Comparison of ENCODE assay signal across 1 cellular context in the genomic region with DNA sequence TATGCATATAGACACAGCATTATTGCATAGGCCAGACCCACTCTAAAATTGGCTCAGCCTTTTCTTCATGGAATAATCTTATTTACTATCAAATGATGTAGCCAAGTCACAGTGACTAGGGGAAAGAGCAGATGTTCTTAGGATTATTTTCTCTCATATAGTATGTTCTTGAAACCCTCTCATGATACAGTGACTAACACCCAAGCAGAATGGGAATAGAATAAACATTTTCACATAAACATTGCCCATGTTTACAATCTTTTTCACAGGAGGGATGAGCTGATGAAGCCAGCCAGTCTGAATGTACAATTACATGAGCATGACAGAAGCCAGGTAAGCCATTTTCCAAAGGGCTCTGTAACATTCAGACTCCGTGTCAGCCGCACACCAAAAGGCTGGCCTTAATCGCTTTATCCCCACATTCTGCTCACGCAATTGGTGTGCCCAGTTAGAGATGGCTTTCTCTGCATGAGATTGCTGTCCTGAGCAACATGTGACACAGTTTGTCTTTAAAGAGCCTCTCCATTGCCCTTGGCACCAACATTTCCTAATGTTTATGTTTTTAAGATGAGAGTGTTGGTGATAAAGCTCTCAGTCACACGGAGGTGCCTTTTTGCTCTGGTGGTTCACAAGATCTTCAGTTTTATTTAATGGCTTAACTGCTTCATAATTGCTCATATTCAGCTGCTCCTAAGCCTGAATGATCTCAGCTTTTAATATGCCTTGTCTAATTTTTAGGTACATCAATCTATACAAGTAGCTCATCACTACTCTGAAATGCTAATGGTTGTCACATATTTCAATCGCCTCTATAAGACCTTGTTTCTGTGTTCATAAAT.
TF ChIP-seq lines count a peak whose summit lies in the region.

No MANE protein-coding gene starts in this region.

TF ChIP-seq in HEK293, 187 proteins besides CTCF, POLR2A, EP300 and RAD21 (continued from another document and continues in another):
- TF ChIP-seq, protein P1, sequence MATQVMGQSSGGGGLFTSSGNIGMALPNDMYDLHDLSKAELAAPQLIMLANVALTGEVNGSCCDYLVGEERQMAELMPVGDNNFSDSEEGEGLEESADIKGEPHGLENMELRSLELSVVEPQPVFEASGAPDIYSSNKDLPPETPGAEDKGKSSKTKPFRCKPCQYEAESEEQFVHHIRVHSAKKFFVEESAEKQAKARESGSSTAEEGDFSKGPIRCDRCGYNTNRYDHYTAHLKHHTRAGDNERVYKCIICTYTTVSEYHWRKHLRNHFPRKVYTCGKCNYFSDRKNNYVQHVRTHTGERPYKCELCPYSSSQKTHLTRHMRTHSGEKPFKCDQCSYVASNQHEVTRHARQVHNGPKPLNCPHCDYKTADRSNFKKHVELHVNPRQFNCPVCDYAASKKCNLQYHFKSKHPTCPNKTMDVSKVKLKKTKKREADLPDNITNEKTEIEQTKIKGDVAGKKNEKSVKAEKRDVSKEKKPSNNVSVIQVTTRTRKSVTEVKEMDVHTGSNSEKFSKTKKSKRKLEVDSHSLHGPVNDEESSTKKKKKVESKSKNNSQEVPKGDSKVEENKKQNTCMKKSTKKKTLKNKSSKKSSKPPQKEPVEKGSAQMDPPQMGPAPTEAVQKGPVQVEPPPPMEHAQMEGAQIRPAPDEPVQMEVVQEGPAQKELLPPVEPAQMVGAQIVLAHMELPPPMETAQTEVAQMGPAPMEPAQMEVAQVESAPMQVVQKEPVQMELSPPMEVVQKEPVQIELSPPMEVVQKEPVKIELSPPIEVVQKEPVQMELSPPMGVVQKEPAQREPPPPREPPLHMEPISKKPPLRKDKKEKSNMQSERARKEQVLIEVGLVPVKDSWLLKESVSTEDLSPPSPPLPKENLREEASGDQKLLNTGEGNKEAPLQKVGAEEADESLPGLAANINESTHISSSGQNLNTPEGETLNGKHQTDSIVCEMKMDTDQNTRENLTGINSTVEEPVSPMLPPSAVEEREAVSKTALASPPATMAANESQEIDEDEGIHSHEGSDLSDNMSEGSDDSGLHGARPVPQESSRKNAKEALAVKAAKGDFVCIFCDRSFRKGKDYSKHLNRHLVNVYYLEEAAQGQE (tag by site-specific recombination; IDR thresholded peaks at IDR 0.05) = no peak
- TF ChIP-seq ZFP69B (tag by site-specific recombination; IDR thresholded peaks at IDR 0.05) (no peak), ZNF394 (tag by site-specific recombination; IDR thresholded peaks at IDR 0.05; ENCODE audit: borderline replicate concordance) (0 out of 2 replicates have a peak, but pooled peaks have one; percentile 22), SP7 (tag by site-specific recombination; IDR thresholded peaks at IDR 0.05) (no peak), SCRT1 (tag by site-specific recombination; IDR thresholded peaks at IDR 0.05; ENCODE audit: borderline replicate concordance) (no peak), ZNF585B (tag by site-specific recombination; IDR thresholded peaks at IDR 0.05) (no peak), ZNF133 (tag by site-specific recombination; IDR thresholded peaks at IDR 0.05) (no peak), ZNF223 (tag by site-specific recombination; IDR thresholded peaks at IDR 0.05) (no peak), ZNF843 (tag by site-specific recombination; IDR thresholded peaks at IDR 0.05) (peak; percentile 50; the same call in 1 of the 2 replicates), MEIS1 (CRISPR knock-in tag; IDR thresholded peaks at IDR 0.05; ENCODE audit: borderline replicate concordance) (no peak), BCL11B (tag by site-specific recombination; IDR thresholded peaks at IDR 0.05; ENCODE audit: low read depth) (no peak), ZNF677 (tag by site-specific recombination; IDR thresholded peaks at IDR 0.05) (no peak), ZBTB20 (tag by site-specific recombination; IDR thresholded peaks at IDR 0.05) (no peak), ZNF366 (tag by site-specific recombination; conservative IDR thresholded peaks at IDR 0.05) (0 out of 2 replicates have a peak, but pooled peaks have one; percentile 32), ZNF777 (tag by site-specific recombination; IDR thresholded peaks at IDR 0.05; ENCODE audit: borderline replicate concordance) (no peak), KLF1 (tag by site-specific recombination; IDR thresholded peaks at IDR 0.05) (no peak), ZNF138 (tag by site-specific recombination; IDR thresholded peaks at IDR 0.05; ENCODE audit: borderline replicate concordance) (no peak), ZNF76 (tag by site-specific recombination; IDR thresholded peaks at IDR 0.05; ENCODE audit: borderline replicate concordance, low read depth) (no peak), REPIN1 (tag by site-specific recombination; IDR thresholded peaks at IDR 0.05; ENCODE audit: low read depth) (no peak), ZNF707 (tag by site-specific recombination; IDR thresholded peaks at IDR 0.05) (no peak), ZNF157 (tag by site-specific recombination; IDR thresholded peaks at IDR 0.05) (no peak), ZBTB17 (tag by site-specific recombination; IDR thresholded peaks at IDR 0.05) (no peak), ZXDB (tag by site-specific recombination; IDR thresholded peaks at IDR 0.05) (no peak), ZNF791 (tag by site-specific recombination; IDR thresholded peaks at IDR 0.05) (no peak), PRDM1 (tag by site-specific recombination; IDR thresholded peaks at IDR 0.05) (no peak), ZIC2 (tag by site-specific recombination; IDR thresholded peaks at IDR 0.05) (no peak), ZNF701 (tag by site-specific recombination; IDR thresholded peaks at IDR 0.05) (no peak), ZNF48 (tag by site-specific recombination; IDR thresholded peaks at IDR 0.05) (no peak), TCF7L2 (IDR thresholded peaks at IDR 0.05; ENCODE audit: borderline replicate concordance, low read depth, low read length) (0 out of 2 replicates have a peak, but pooled peaks have one; percentile 49), ZNF768 (tag by site-specific recombination; IDR thresholded peaks at IDR 0.05) (no peak), ZNF529 (tag by site-specific recombination; IDR thresholded peaks at IDR 0.05; ENCODE audit: insufficient replicate concordance) (no peak), ZFP37 (tag by site-specific recombination; IDR thresholded peaks at IDR 0.05) (no peak), ZNF391 (tag by site-specific recombination; IDR thresholded peaks at IDR 0.05; ENCODE audit: borderline replicate concordance, low read depth) (no peak), GLI4 (tag by site-specific recombination; IDR thresholded peaks at IDR 0.05) (no peak), SALL2 (tag by site-specific recombination; IDR thresholded peaks at IDR 0.05; ENCODE audit: borderline replicate concordance) (no peak), ZNF521 (tag by site-specific recombination; IDR thresholded peaks at IDR 0.05) (no peak), IKZF3 (tag by site-specific recombination; IDR thresholded peaks at IDR 0.05) (0 out of 2 replicates have a peak, but pooled peaks have one; percentile 31)
- TF ChIP-seq, protein P2, sequence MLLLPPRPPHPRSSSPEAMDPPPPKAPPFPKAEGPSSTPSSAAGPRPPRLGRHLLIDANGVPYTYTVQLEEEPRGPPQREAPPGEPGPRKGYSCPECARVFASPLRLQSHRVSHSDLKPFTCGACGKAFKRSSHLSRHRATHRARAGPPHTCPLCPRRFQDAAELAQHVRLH (tag by site-specific recombination; IDR thresholded peaks at IDR 0.05) = no peak
- TF ChIP-seq, protein P3, sequence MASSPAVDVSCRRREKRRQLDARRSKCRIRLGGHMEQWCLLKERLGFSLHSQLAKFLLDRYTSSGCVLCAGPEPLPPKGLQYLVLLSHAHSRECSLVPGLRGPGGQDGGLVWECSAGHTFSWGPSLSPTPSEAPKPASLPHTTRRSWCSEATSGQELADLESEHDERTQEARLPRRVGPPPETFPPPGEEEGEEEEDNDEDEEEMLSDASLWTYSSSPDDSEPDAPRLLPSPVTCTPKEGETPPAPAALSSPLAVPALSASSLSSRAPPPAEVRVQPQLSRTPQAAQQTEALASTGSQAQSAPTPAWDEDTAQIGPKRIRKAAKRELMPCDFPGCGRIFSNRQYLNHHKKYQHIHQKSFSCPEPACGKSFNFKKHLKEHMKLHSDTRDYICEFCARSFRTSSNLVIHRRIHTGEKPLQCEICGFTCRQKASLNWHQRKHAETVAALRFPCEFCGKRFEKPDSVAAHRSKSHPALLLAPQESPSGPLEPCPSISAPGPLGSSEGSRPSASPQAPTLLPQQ (tag by site-specific recombination; IDR thresholded peaks at IDR 0.05) = no peak
- TF ChIP-seq, protein P4, sequence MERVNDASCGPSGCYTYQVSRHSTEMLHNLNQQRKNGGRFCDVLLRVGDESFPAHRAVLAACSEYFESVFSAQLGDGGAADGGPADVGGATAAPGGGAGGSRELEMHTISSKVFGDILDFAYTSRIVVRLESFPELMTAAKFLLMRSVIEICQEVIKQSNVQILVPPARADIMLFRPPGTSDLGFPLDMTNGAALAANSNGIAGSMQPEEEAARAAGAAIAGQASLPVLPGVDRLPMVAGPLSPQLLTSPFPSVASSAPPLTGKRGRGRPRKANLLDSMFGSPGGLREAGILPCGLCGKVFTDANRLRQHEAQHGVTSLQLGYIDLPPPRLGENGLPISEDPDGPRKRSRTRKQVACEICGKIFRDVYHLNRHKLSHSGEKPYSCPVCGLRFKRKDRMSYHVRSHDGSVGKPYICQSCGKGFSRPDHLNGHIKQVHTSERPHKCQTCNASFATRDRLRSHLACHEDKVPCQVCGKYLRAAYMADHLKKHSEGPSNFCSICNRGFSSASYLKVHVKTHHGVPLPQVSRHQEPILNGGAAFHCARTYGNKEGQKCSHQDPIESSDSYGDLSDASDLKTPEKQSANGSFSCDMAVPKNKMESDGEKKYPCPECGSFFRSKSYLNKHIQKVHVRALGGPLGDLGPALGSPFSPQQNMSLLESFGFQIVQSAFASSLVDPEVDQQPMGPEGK (tag by site-specific recombination; IDR thresholded peaks at IDR 0.05) = no peak
- TF ChIP-seq, protein P5, sequence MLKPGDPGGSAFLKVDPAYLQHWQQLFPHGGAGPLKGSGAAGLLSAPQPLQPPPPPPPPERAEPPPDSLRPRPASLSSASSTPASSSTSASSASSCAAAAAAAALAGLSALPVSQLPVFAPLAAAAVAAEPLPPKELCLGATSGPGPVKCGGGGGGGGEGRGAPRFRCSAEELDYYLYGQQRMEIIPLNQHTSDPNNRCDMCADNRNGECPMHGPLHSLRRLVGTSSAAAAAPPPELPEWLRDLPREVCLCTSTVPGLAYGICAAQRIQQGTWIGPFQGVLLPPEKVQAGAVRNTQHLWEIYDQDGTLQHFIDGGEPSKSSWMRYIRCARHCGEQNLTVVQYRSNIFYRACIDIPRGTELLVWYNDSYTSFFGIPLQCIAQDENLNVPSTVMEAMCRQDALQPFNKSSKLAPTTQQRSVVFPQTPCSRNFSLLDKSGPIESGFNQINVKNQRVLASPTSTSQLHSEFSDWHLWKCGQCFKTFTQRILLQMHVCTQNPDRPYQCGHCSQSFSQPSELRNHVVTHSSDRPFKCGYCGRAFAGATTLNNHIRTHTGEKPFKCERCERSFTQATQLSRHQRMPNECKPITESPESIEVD (tag by site-specific recombination; IDR thresholded peaks at IDR 0.05) = no peak
- TF ChIP-seq, protein P6, sequence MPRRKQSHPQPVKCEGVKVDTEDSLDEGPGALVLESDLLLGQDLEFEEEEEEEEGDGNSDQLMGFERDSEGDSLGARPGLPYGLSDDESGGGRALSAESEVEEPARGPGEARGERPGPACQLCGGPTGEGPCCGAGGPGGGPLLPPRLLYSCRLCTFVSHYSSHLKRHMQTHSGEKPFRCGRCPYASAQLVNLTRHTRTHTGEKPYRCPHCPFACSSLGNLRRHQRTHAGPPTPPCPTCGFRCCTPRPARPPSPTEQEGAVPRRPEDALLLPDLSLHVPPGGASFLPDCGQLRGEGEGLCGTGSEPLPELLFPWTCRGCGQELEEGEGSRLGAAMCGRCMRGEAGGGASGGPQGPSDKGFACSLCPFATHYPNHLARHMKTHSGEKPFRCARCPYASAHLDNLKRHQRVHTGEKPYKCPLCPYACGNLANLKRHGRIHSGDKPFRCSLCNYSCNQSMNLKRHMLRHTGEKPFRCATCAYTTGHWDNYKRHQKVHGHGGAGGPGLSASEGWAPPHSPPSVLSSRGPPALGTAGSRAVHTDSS (tag by site-specific recombination; IDR thresholded peaks at IDR 0.05) = no peak
- TF ChIP-seq, protein P7, sequence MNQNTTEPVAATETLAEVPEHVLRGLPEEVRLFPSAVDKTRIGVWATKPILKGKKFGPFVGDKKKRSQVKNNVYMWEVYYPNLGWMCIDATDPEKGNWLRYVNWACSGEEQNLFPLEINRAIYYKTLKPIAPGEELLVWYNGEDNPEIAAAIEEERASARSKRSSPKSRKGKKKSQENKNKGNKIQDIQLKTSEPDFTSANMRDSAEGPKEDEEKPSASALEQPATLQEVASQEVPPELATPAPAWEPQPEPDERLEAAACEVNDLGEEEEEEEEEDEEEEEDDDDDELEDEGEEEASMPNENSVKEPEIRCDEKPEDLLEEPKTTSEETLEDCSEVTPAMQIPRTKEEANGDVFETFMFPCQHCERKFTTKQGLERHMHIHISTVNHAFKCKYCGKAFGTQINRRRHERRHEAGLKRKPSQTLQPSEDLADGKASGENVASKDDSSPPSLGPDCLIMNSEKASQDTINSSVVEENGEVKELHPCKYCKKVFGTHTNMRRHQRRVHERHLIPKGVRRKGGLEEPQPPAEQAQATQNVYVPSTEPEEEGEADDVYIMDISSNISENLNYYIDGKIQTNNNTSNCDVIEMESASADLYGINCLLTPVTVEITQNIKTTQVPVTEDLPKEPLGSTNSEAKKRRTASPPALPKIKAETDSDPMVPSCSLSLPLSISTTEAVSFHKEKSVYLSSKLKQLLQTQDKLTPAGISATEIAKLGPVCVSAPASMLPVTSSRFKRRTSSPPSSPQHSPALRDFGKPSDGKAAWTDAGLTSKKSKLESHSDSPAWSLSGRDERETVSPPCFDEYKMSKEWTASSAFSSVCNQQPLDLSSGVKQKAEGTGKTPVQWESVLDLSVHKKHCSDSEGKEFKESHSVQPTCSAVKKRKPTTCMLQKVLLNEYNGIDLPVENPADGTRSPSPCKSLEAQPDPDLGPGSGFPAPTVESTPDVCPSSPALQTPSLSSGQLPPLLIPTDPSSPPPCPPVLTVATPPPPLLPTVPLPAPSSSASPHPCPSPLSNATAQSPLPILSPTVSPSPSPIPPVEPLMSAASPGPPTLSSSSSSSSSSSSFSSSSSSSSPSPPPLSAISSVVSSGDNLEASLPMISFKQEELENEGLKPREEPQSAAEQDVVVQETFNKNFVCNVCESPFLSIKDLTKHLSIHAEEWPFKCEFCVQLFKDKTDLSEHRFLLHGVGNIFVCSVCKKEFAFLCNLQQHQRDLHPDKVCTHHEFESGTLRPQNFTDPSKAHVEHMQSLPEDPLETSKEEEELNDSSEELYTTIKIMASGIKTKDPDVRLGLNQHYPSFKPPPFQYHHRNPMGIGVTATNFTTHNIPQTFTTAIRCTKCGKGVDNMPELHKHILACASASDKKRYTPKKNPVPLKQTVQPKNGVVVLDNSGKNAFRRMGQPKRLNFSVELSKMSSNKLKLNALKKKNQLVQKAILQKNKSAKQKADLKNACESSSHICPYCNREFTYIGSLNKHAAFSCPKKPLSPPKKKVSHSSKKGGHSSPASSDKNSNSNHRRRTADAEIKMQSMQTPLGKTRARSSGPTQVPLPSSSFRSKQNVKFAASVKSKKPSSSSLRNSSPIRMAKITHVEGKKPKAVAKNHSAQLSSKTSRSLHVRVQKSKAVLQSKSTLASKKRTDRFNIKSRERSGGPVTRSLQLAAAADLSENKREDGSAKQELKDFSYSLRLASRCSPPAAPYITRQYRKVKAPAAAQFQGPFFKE (tag by site-specific recombination; IDR thresholded peaks at IDR 0.05; ENCODE audit: borderline replicate concordance) = no peak
- TF ChIP-seq, protein P8, sequence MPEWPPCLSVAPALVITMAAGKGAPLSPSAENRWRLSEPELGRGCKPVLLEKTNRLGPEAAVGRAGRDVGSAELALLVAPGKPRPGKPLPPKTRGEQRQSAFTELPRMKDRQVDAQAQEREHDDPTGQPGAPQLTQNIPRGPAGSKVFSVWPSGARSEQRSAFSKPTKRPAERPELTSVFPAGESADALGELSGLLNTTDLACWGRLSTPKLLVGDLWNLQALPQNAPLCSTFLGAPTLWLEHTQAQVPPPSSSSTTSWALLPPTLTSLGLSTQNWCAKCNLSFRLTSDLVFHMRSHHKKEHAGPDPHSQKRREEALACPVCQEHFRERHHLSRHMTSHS (tag by site-specific recombination; IDR thresholded peaks at IDR 0.05) = no peak
